ENCODE assay signal across 8 cellular contexts in genomic region chr7:95840953-95841950, GRCh38.
DNase-seq lines count a peak whose midpoint lies in the region; ATAC-seq and TF ChIP-seq lines count a peak whose summit lies in the region.

No MANE protein-coding gene starts in this region.

- H3K27me3 ChIP-seq in PC-3 (ENCODE audit: low read length) (no peaks in the 10 kb centered on the region), stomach (no peaks in the 10 kb centered on the region)

- in situ Hi-C loops in ACHN (cut with HindIII; ENCODE audit: low pct_ligation_motif_present, low pct_unique_long_range_greater_than_20kb, low sequenced_read_pairs): no loop called here

- H3K36me3 ChIP-seq in PC-3 (ENCODE audit: low read depth, low read length): no peaks in the 10 kb centered on the region
- no peaks in the 10 kb centered on the region for H3K36me3 ChIP-seq in stomach

- peaks cover 3% of the 10 kb centered on the region for H3K27me3 Mint-ChIP-seq in nephron progenitor cell (ENCODE audit: low read depth, poor library complexity)

- H3K4me3 ChIP-seq in PC-3 (ENCODE audit: low read length) (no peak overlapping the region), stomach (no peak overlapping the region)

- peak overlapping the region; percentile 89 for H3K27ac Mint-ChIP-seq in nephron progenitor cell

- peak overlapping the region; percentile 41 for H3K4me3 Mint-ChIP-seq in nephron progenitor cell

- CTCF ChIA-PET in PC-3 (lab: Charles Lee): interaction anchor here (0.5 kb wide), 1 partner anchor 115 kb away, joined by 6 read pairs; no protein-coding TSS in a partner anchor

- TF ChIP-seq POLR2A in stomach (IDR thresholded peaks at IDR 0.05): no peak

- POLR2A ChIA-PET in PC-3 (lab: Charles Lee; ENCODE audit: unreplicated experiment): no interaction called here

- H3K9me3 ChIP-seq in PC-3 (ENCODE audit: low read length) (no peaks in the 10 kb centered on the region), stomach (peaks cover 0 to 7% (median 6%) of the 10 kb centered on the region in 4 donors)

- H3K9me2 ChIP-seq in PC-3 (replicated peaks; ENCODE audit: low read length): no peaks in the 10 kb centered on the region

- TF ChIP-seq CTCF in PC-3 (conservative IDR thresholded peaks at IDR 0.05; ENCODE audit: low read depth, low read length) (peak; percentile 63), nephron progenitor cell (IDR thresholded peaks at IDR 0.05) (peak; percentile 47), stomach (IDR thresholded peaks at IDR 0.05) (no peak)

- H3K4me1 ChIP-seq in PC-3 (ENCODE audit: insufficient read depth, low read length) (no peaks in the 10 kb centered on the region), stomach (no peaks in the 10 kb centered on the region)

- no peak for TF ChIP-seq EP300 in stomach (IDR thresholded peaks at IDR 0.05)

- intact Hi-C loops in PC-3 (cut with micrococcal nuclease) (no loop called here), stomach (cut with DNase I; ENCODE audit: low total_unique reads) (no loop called here)

- H4K20me1 ChIP-seq in PC-3 (ENCODE audit: low read length): no peaks in the 10 kb centered on the region

- no peak overlapping the region for H3K4me2 ChIP-seq in PC-3 (ENCODE audit: low read length)

- H3K36me3 Mint-ChIP-seq in nephron progenitor cell (ENCODE audit: low read depth): peaks cover 23% of the 10 kb centered on the region

- H3K4me1 Mint-ChIP-seq in nephron progenitor cell: peaks cover 37% of the 10 kb centered on the region

- WGBS in stomach, 5 donors: 56 to 79% (median 72%) methylated on average over 4 of the region's 4 CpGs

- peaks cover 38% of the 10 kb centered on the region for H3K9me3 Mint-ChIP-seq in nephron progenitor cell

- DNase-seq in ACHN (peak; percentile 52), PC-3 (peak; percentile 38), nephron progenitor cell (peak; percentile 20), putamen (ENCODE audit: low spot score) (no peak), stomach (no peak)
- no peak for DNase-seq in stimulated activated CD4-positive, alpha-beta T cell treated with anti-CD3 and anti-CD28 coated beads, Interleukin-15, amount 100 ng/mL, for 24 hours

- BruUV-seq in PC-3 (replicated peaks; lab: Mats Ljungman, UMichigan): no TSS peak

- H3K79me2 ChIP-seq in PC-3 (ENCODE audit: low read length): no peaks in the 10 kb centered on the region

- H3F3A ChIP-seq in PC-3 (ENCODE audit: low read length, unreplicated experiment): no peaks in the 10 kb centered on the region

- ATAC-seq in GM18861 (IDR thresholded peaks at IDR 0.05; ENCODE audit: unreplicated experiment): peak; percentile 97
- peak; percentile 79 for ATAC-seq in HG02970 (IDR thresholded peaks at IDR 0.05; ENCODE audit: low FRiP score, unreplicated experiment)
- ATAC-seq in PC-3: peak; percentile 56

- H2AFZ ChIP-seq in PC-3 (ENCODE audit: low read length): no peak overlapping the region

- no peak overlapping the region for H3K9ac ChIP-seq in PC-3 (ENCODE audit: low read length)

- no peak overlapping the region for H3K27ac ChIP-seq in PC-3 (ENCODE audit: low read length)
- no peak overlapping the region for H3K27ac ChIP-seq in stomach

Comparison
In these comparisons a context has a peak if more than half of its experiments do, and no peak if none do; other contexts are left out.
1. DNase-seq: peak in ACHN (single experiment), PC-3 (single experiment) and nephron progenitor cell (single experiment); none in stimulated activated CD4-positive, alpha-beta T cell treated with anti-CD3 and anti-CD28 coated beads, Interleukin-15, amount 100 ng/mL, for 24 hours (single experiment), putamen (single experiment) and stomach (single experiment).
2. CTCF ChIP-seq: peak in PC-3 (single experiment) and nephron progenitor cell (single experiment); none in stomach (0 of 7).
3. Peak in every context shown above with its lines, with median percentiles within 50 percentile points of each other: ATAC-seq.